15 cellular contexts compared by ENCODE assay signal in genomic region chr1:37239225-37239740, GRCh38.
DNase-seq lines count a peak whose midpoint lies in the region; TF ChIP-seq lines count a peak whose summit lies in the region.
"Had no signal": no experiment of that assay in that cellular context is flagged by ENCODE, and none has a peak within 500 bp of the region (broad histone marks: within the 10 kb centered on the region; RNA-seq: fewer than 3 reads in every experiment).

No MANE protein-coding gene starts in this region.

- no peak overlapping the region for H3K23ac ChIP-seq in H9 (ENCODE audit: insufficient read length, low read depth, low read length)

- H4K91ac ChIP-seq in H9 (ENCODE audit: insufficient read length, low read depth, low read length), result no peak overlapping the region

- no peak overlapping the region for H2BK5ac ChIP-seq in H9 (ENCODE audit: insufficient read length, low read length)

- H2BK12ac ChIP-seq in H9 (ENCODE audit: insufficient read length, low read depth, low read length), result no peak overlapping the region

- no peak overlapping the region for H3T11ph ChIP-seq in H9 (ENCODE audit: low read length)

- H2BK120ac ChIP-seq in H9 (ENCODE audit: low read depth, low read length, poor library complexity, severe bottlenecking), result no peak overlapping the region

- no peak overlapping the region for H3K9ac ChIP-seq in H9 (ENCODE audit: extremely low read depth, insufficient read length, low read length)
- H3K9ac ChIP-seq: GM23248 had no signal

- H3K9me3 Mint-ChIP-seq in H9 (no peaks in the 10 kb centered on the region; a peak in 1 of 5 replicates), glutamatergic neuron (ENCODE audit: unreplicated experiment) (peaks cover 6% of the 10 kb centered on the region)

- no CpG with 5 or more reads among the region's 4 CpGs for WGBS in H9 (ENCODE audit: extremely low coverage, insufficient read length, low lambda C conversion rate)

- no peak overlapping the region for H2BK20ac ChIP-seq in H9 (ENCODE audit: low read depth, low read length, poor library complexity, severe bottlenecking)

- no peak for TF ChIP-seq CTCF in H9 (conservative IDR thresholded peaks at IDR 0.05)
- TF ChIP-seq CTCF in glutamatergic neuron (IDR thresholded peaks at IDR 0.05; ENCODE audit: partially characterized antibody, unreplicated experiment), result no peak
- no peak for TF ChIP-seq CTCF in GM10248 (IDR thresholded peaks at IDR 0.05; ENCODE audit: control extremely low read depth, extremely low read depth, low read depth, missing control alignments)

- no peaks in the 10 kb centered on the region for H3K23me2 ChIP-seq in H9 (ENCODE audit: insufficient read length, low read depth, low read length, poor library complexity, severe bottlenecking)

- no peaks in the 10 kb centered on the region for H3K79me1 ChIP-seq in H9 (ENCODE audit: insufficient read depth, low read depth, low read length, poor library complexity, severe bottlenecking)

- no peak overlapping the region for H4K5ac ChIP-seq in H9 (ENCODE audit: insufficient read length, low read depth, low read length)

- H3K79me2 ChIP-seq in H9 (ENCODE audit: insufficient read depth, low read length), result no peaks in the 10 kb centered on the region

- no peak overlapping the region for H3K56ac ChIP-seq in H9 (ENCODE audit: insufficient read length, low read depth, low read length)

- H3K36me3 Mint-ChIP-seq in H9 (ENCODE audit: insufficient read depth in 1 of 3, low read depth in 3 of 3), result no peaks in the 10 kb centered on the region; a peak in 2 of 7 replicates
- no peaks in the 10 kb centered on the region for H3K36me3 Mint-ChIP-seq in glutamatergic neuron (ENCODE audit: unreplicated experiment)

- H2BK15ac ChIP-seq in H9 (ENCODE audit: low read depth, low read length), result no peak overlapping the region

- H3K4me1 ChIP-seq in H9 (ENCODE audit: insufficient read depth, low read length), result peaks cover 12% of the 10 kb centered on the region
- H3K4me1 ChIP-seq: SJCRH30 had no signal

- H3K9me3 ChIP-seq in H9 (ENCODE audit: control insufficient read depth, low read depth, low read length), result no peaks in the 10 kb centered on the region
- H3K9me3 ChIP-seq: SJCRH30 had no signal

- no peak overlapping the region for H2AK5ac ChIP-seq in H9 (ENCODE audit: insufficient read length, low read length)

- POLR2A ChIA-PET in GM10248 (lab: Yijun Ruan, JAX), result no interaction called here

- H3K27me3 ChIP-seq in H9 (ENCODE audit: insufficient read depth, low read length), result no peaks in the 10 kb centered on the region; the same call in 1 of the 2 replicates

- H3K4me1 Mint-ChIP-seq in H9 (peaks cover 53 to 75% of the 10 kb centered on the region in 2 experiments), glutamatergic neuron (ENCODE audit: low read depth, unreplicated experiment) (peaks cover 42% of the 10 kb centered on the region)

- no peak overlapping the region for H4K8ac ChIP-seq in H9 (replicated peaks; ENCODE audit: insufficient read length, low read depth, low read length)

- H4K20me1 ChIP-seq in H9 (ENCODE audit: control insufficient read depth, insufficient read depth, insufficient read length), result no peaks in the 10 kb centered on the region

- H3K4me3 Mint-ChIP-seq in H9 (no peak overlapping the region), glutamatergic neuron (ENCODE audit: unreplicated experiment) (peak overlapping the region; percentile 4)

- DNase-seq in NCI-H748 (lab: John Stamatoyannopoulos, UW; ENCODE audit: unreplicated experiment) (peak; percentile 35), NCI-H748 treated with DMSO at 0.1 percent for 48 hours (lab: John Stamatoyannopoulos, UW) (no peak), H9 (no peak), NCI-H524 (lab: John Stamatoyannopoulos, UW) (peak; percentile 77 to 86), glutamatergic neuron (no peak), GM10248 (ENCODE audit: extremely low spot score) (no peak), AML-193 (lab: John Stamatoyannopoulos, UW) (no peak)
- no peak for DNase-seq in stimulated activated naive CD4-positive, alpha-beta T cell treated with Interleukin-2 at 50 U/mL for 16 hours (lab: John Stamatoyannopoulos, UW)
- DNase-seq: GM23248, MV-4-11, NCI-H1436 treated with DMSO at 0.1 percent for 48 hours, NCI-H510A treated with DMSO at 0.1 percent for 48 hours, PC-3, SJCRH30 had no signal

- H3K14ac ChIP-seq in H9 (ENCODE audit: insufficient read depth, low read length), result no peak overlapping the region

- H3K4ac ChIP-seq in H9 (ENCODE audit: low read depth, low read length), result no peak overlapping the region

- H2AFZ ChIP-seq in H9 (ENCODE audit: low read length), result no peak overlapping the region
- H2AFZ ChIP-seq: GM23248 had no signal

- H3K4me2 ChIP-seq in H9 (ENCODE audit: insufficient read depth, insufficient read length, low read length), result no peak overlapping the region

- no peak overlapping the region for H3K27ac ChIP-seq in H9 (ENCODE audit: insufficient read length, low read depth, low read length)
- H3K27ac ChIP-seq: GM23248, RWPE1, SJCRH30 had no signal

- peaks cover 45% of the 10 kb centered on the region for H3K27me3 Mint-ChIP-seq in H9 (ENCODE audit: low read depth)
- H3K27me3 Mint-ChIP-seq in glutamatergic neuron (ENCODE audit: unreplicated experiment), result peaks cover 6% of the 10 kb centered on the region

- H3K27ac Mint-ChIP-seq in H9, result peak overlapping the region in 2 of 3 experiments; percentile 24 to 26; a peak in 1 of 7 replicates
- H3K27ac Mint-ChIP-seq in glutamatergic neuron (ENCODE audit: unreplicated experiment), result peak overlapping the region; percentile 37

- CTCF ChIA-PET in GM10248 (lab: Yijun Ruan, JAX), result no interaction called here

- no peak overlapping the region for H3K18ac ChIP-seq in H9 (ENCODE audit: insufficient read length, low read depth, low read length)

Comparison
In these comparisons a context has a peak if more than half of its experiments do, and no peak if none do; other contexts are left out.
1. DNase-seq: peak in NCI-H748 (single experiment) and NCI-H524 (2 of 2); none in NCI-H748 treated with DMSO at 0.1 percent for 48 hours (single experiment), H9 (single experiment), glutamatergic neuron (single experiment), GM10248 (single experiment), AML-193 (0 of 2) and stimulated activated naive CD4-positive, alpha-beta T cell treated with Interleukin-2 at 50 U/mL for 16 hours (single experiment).